In the genomic region with DNA sequence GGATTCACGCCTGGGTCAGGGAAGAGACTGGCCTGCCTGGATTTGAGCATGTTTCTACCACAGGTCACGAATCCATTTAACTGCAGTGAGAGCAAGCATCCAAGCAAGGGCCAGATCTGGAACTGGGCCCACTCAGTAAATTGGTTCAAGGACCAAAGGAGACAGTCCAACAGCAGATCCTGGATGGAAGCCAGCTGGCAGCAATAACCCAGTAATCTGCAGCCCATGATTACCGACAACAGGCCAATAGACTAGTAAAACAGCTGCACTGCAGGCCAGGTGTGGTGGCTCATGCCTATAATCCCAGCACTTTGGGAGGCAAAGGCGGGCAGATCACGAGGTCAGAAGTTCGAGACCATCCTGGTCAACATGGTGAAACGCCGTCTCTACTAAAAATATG, we compare ENCODE assay signal across 13 cellular contexts. TPM values are rescaled to one million over a fixed set of nuclear protein-coding genes. Genes with fewer than 3 reads are reported as not detected.
DNase-seq lines count a peak whose midpoint lies in the region; ATAC-seq and FAIRE-seq lines count a peak whose summit lies in the region.
"Had no signal": no experiment of that assay in that cellular context is flagged by ENCODE, and none has a peak within 500 bp of the region (broad histone marks: within the 10 kb centered on the region; RNA-seq: fewer than 3 reads in every experiment).

No MANE protein-coding gene starts in this region.

- DNase-seq in MG63, result peak; percentile 52
- DNase-seq in RPMI7951 (ENCODE audit: low read depth), result peak; percentile 53
- peak; percentile 73 for DNase-seq in Right ventricle myocardium inferior (ENCODE audit: missing footprints)
- DNase-seq in small intestine, result peak; percentile 95
- DNase-seq in activated naive CD8-positive, alpha-beta T cell treated with anti-CD3 and anti-CD28 coated beads, Interleukin-2, amount 50 U/mL, for 24 hours, result no peak
- DNase-seq in CD8-positive, alpha-beta memory T cell, result no peak
- DNase-seq in SKM-1 treated with dmso at 0.1 percent for 144 hours (lab: John Stamatoyannopoulos, UW; ENCODE audit: unreplicated experiment), result no peak
- no peak for DNase-seq in KG1 (lab: John Stamatoyannopoulos, UW)
- DNase-seq: activated T-cell treated with anti-CD3 and anti-CD28 coated beads for 4 hours, brain microvascular endothelial cell, mesendoderm had no signal

- FAIRE-seq in small intestine (lab: Jason Lieb, UNC), result no peak

- WGBS in small intestine, 3 donors, result 20 to 38% (median 30%) methylated on average over 8 of the region's 8 CpGs

- H3K4me1 ChIP-seq in small intestine (ENCODE audit: control insufficient read depth in 2 of 2, insufficient read depth in 1 of 2, low read depth in 1 of 2, low read length in 1 of 2), result no peaks in the 10 kb centered on the region
- no peaks in the 10 kb centered on the region for H3K4me1 ChIP-seq in CD8-positive, alpha-beta memory T cell (ENCODE audit: insufficient read depth, low read length)

- H3K4me3 Mint-ChIP-seq in activated naive CD8-positive, alpha-beta T cell treated with anti-CD3 and anti-CD28 coated beads, Interleukin-2, amount 50 U/mL, for 24 hours, result no peak overlapping the region
- H3K4me3 Mint-ChIP-seq in CD8-positive, alpha-beta memory T cell, result no peak overlapping the region

- no peak overlapping the region for H3K27ac ChIP-seq in small intestine (ENCODE audit: low read depth in 1 of 2, low read length in 1 of 2)
- no peak overlapping the region for H3K27ac ChIP-seq in CD8-positive, alpha-beta memory T cell (ENCODE audit: low read depth, low read length)
- H3K27ac ChIP-seq: brain microvascular endothelial cell, thoracic aorta had no signal

- CTCF ChIA-PET in CD8-positive, alpha-beta memory T cell (lab: Charles Lee), result no interaction called here

- H3K36me3 ChIP-seq in MG63 (no peaks in the 10 kb centered on the region), small intestine (ENCODE audit: control insufficient read depth in 2 of 2, insufficient read depth in 2 of 2, low read length in 2 of 2) (no peaks in the 10 kb centered on the region)
- H3K36me3 ChIP-seq in CD8-positive, alpha-beta memory T cell (ENCODE audit: insufficient read depth, low read length), result no peaks in the 10 kb centered on the region
- H3K36me3 ChIP-seq: brain microvascular endothelial cell, thoracic aorta had no signal

- H3K27me3 Mint-ChIP-seq in activated naive CD8-positive, alpha-beta T cell treated with anti-CD3 and anti-CD28 coated beads, Interleukin-2, amount 50 U/mL, for 24 hours, result no peaks in the 10 kb centered on the region
- H3K27me3 Mint-ChIP-seq in CD8-positive, alpha-beta memory T cell, result peaks cover 3 to 33% of the 10 kb centered on the region in 2 donors

- no peaks in the 10 kb centered on the region for H3K9me3 ChIP-seq in MG63
- H3K9me3 ChIP-seq in small intestine (ENCODE audit: control insufficient read depth, low read depth), result no peaks in the 10 kb centered on the region
- H3K9me3 ChIP-seq in CD8-positive, alpha-beta memory T cell (ENCODE audit: low read length), result no peaks in the 10 kb centered on the region
- H3K9me3 ChIP-seq: thoracic aorta had no signal

- POLR2A ChIA-PET in CD8-positive, alpha-beta memory T cell (lab: Charles Lee), result no interaction called here

- H3K27ac Mint-ChIP-seq in activated naive CD8-positive, alpha-beta T cell treated with anti-CD3 and anti-CD28 coated beads, Interleukin-2, amount 50 U/mL, for 24 hours, result no peak overlapping the region
- H3K27ac Mint-ChIP-seq in CD8-positive, alpha-beta memory T cell, result no peak overlapping the region

- H3K9me3 Mint-ChIP-seq in activated naive CD8-positive, alpha-beta T cell treated with anti-CD3 and anti-CD28 coated beads, Interleukin-2, amount 50 U/mL, for 24 hours, result no peaks in the 10 kb centered on the region
- H3K9me3 Mint-ChIP-seq in CD8-positive, alpha-beta memory T cell, result no peaks in the 10 kb centered on the region

- H3K4me3 ChIP-seq in MG63, result no peak overlapping the region
- H3K4me3 ChIP-seq in small intestine (ENCODE audit: low read depth in 1 of 2, low read length in 2 of 2), result no peak overlapping the region
- no peak overlapping the region for H3K4me3 ChIP-seq in CD8-positive, alpha-beta memory T cell (ENCODE audit: low read length)
- H3K4me3 ChIP-seq: thoracic aorta had no signal

- ATAC-seq in Right ventricle myocardium inferior, result peak; percentile 86
- no peak for ATAC-seq in activated naive CD8-positive, alpha-beta T cell treated with anti-CD3 and anti-CD28 coated beads, Interleukin-2, amount 50 U/mL, for 24 hours

- intact Hi-C loops in Right ventricle myocardium inferior (cut with DNase I), result no loop called here

- H3K4me1 Mint-ChIP-seq in activated naive CD8-positive, alpha-beta T cell treated with anti-CD3 and anti-CD28 coated beads, Interleukin-2, amount 50 U/mL, for 24 hours, result no peaks in the 10 kb centered on the region
- H3K4me1 Mint-ChIP-seq in CD8-positive, alpha-beta memory T cell, result no peaks in the 10 kb centered on the region

- H3K27me3 ChIP-seq in MG63, result no peaks in the 10 kb centered on the region
- no peaks in the 10 kb centered on the region for H3K27me3 ChIP-seq in small intestine (ENCODE audit: control insufficient read depth in 2 of 2, insufficient read depth in 2 of 2, low read length in 2 of 2)
- no peaks in the 10 kb centered on the region for H3K27me3 ChIP-seq in CD8-positive, alpha-beta memory T cell (ENCODE audit: insufficient read depth, low read length, poor library complexity, severe bottlenecking)
- H3K27me3 ChIP-seq: brain microvascular endothelial cell had no signal

- no peaks in the 10 kb centered on the region for H3K36me3 Mint-ChIP-seq in activated naive CD8-positive, alpha-beta T cell treated with anti-CD3 and anti-CD28 coated beads, Interleukin-2, amount 50 U/mL, for 24 hours (ENCODE audit: low read depth)
- no peaks in the 10 kb centered on the region for H3K36me3 Mint-ChIP-seq in CD8-positive, alpha-beta memory T cell

RNA-seq across cellular contexts. Expression of a gene that starts 11.8 kb away (rescaled TPM):
- total RNA-seq in MG63 (2014; rRNA removed; shearing (Covaris generic); ENCODE audit: low replicate concordance), result not detected in 2 replicates
- not detected in 2 replicates for total RNA-seq in RPMI7951 (2014; rRNA removed; shearing (Covaris generic))
- total RNA-seq in Right ventricle myocardium inferior, result not detected
- not detected for polyA plus RNA-seq in small intestine
- total RNA-seq in CD8-positive, alpha-beta memory T cell, result not detected
- not detected for polyA plus RNA-seq in CD8-positive, alpha-beta memory T cell
- total RNA-seq: fibroblast of villous mesenchyme, thoracic aorta had no signal

RNA-seq across cellular contexts. Expression of a gene that starts 43.4 kb away (rescaled TPM):
- total RNA-seq in MG63 (2014; rRNA removed; shearing (Covaris generic); ENCODE audit: low replicate concordance), result 12.2 and 28.1 TPM in 2 replicates
- total RNA-seq in RPMI7951 (2014; rRNA removed; shearing (Covaris generic)), result 21.3 and 25.8 TPM in 2 replicates
- total RNA-seq in Right ventricle myocardium inferior, result 78.0 TPM
- polyA plus RNA-seq in small intestine, result 10 to 100 TPM; 38.7 to 69.7 (median 50.5) TPM
- total RNA-seq in CD8-positive, alpha-beta memory T cell, result 10 to 100 TPM; 66.7 to 68.3 TPM
- polyA plus RNA-seq in CD8-positive, alpha-beta memory T cell, result 190 TPM

RNA-seq across cellular contexts. Expression of a gene that starts 53.5 kb away (rescaled TPM):
- total RNA-seq in MG63 (2014; rRNA removed; shearing (Covaris generic); ENCODE audit: low replicate concordance), result not detected in 2 replicates
- total RNA-seq in RPMI7951 (2014; rRNA removed; shearing (Covaris generic)), result not detected in 2 replicates
- not detected for total RNA-seq in Right ventricle myocardium inferior
- 10 to 100 TPM in 1 of 3 donors, 1 to 10 TPM in 2; 6.8 to 26.4 (median 9.5) TPM for polyA plus RNA-seq in small intestine
- total RNA-seq in CD8-positive, alpha-beta memory T cell, result not detected
- polyA plus RNA-seq in CD8-positive, alpha-beta memory T cell, result not detected
- total RNA-seq: fibroblast of villous mesenchyme, thoracic aorta had no signal

Comparison
In these comparisons a context has a peak if more than half of its experiments do, and no peak if none do; other contexts are left out.
1. DNase-seq: peak in MG63 (single experiment), RPMI7951 (single experiment), Right ventricle myocardium inferior (single experiment) and small intestine (single experiment); none in activated naive CD8-positive, alpha-beta T cell treated with anti-CD3 and anti-CD28 coated beads, Interleukin-2, amount 50 U/mL, for 24 hours (single experiment), CD8-positive, alpha-beta memory T cell (0 of 5), SKM-1 treated with dmso at 0.1 percent for 144 hours (single experiment) and KG1 (single experiment).